ENCODE assay signal across 14 cellular contexts in genomic region chr9:97688654-97689053, GRCh38.
"Had no signal": no experiment of that assay in that cellular context is flagged by ENCODE, and none has a peak within 500 bp of the region (broad histone marks: within the 10 kb centered on the region; RNA-seq: fewer than 3 reads in every experiment).

No MANE protein-coding gene starts in this region.

- H3K9me3 Mint-ChIP-seq: natural killer cell treated with Interleukin-12 subunit alpha and Interleukin-12 subunit beta and Interleukin-15 and Interleukin-18, amount 100 ng/mL, for 72 hours; stimulated activated naive CD8-positive, alpha-beta T cell treated with anti-CD3 and anti-CD28 coated beads, Interleukin-15, Interleukin-2, amounts not matched to agents 100 ng/mL and 50 ng/mL, for 24 hours had no signal

- H3K4me3 Mint-ChIP-seq: natural killer cell treated with Interleukin-12 subunit alpha and Interleukin-12 subunit beta and Interleukin-15 and Interleukin-18, amount 100 ng/mL, for 72 hours; stimulated activated naive CD8-positive, alpha-beta T cell treated with anti-CD3 and anti-CD28 coated beads, Interleukin-15, Interleukin-2, amounts not matched to agents 100 ng/mL and 50 ng/mL, for 24 hours had no signal

- H3K27ac ChIP-seq: left ventricle myocardium inferior, prostate gland, suprapubic skin had no signal

- H3K27ac Mint-ChIP-seq: stimulated activated naive CD8-positive, alpha-beta T cell treated with anti-CD3 and anti-CD28 coated beads, Interleukin-15, Interleukin-2, amounts not matched to agents 100 ng/mL and 50 ng/mL, for 24 hours had no signal

- H3K4me1 ChIP-seq: prostate gland had no signal

- ATAC-seq: activated CD4-positive, CD25-positive, alpha-beta regulatory T cell treated with anti-CD3 and anti-CD28 coated beads, Interleukin-2, amount 50 U/mL, for 24 hours; natural killer cell treated with Interleukin-12 subunit alpha and Interleukin-12 subunit beta and Interleukin-15 and Interleukin-18, amount 100 ng/mL, for 72 hours had no signal

- H3K9me3 ChIP-seq: ascending aorta, left ventricle myocardium inferior, prostate gland, suprapubic skin had no signal

- H3K27me3 Mint-ChIP-seq: natural killer cell treated with Interleukin-12 subunit alpha and Interleukin-12 subunit beta and Interleukin-15 and Interleukin-18, amount 100 ng/mL, for 72 hours; stimulated activated naive CD8-positive, alpha-beta T cell treated with anti-CD3 and anti-CD28 coated beads, Interleukin-15, Interleukin-2, amounts not matched to agents 100 ng/mL and 50 ng/mL, for 24 hours had no signal

- DNase-seq: activated effector memory CD4-positive, alpha-beta T cell treated with anti-CD3 and anti-CD28 coated beads, Interleukin-2, amount 50 U/mL, for 16 hours; activated T-cell treated with anti-CD3 and anti-CD28 coated beads, Interleukin-2, amount 50 U/mL, for 1 hour; dorsolateral prefrontal cortex; left ventricle myocardium inferior; right cardiac atrium; T-helper 9 cell had no signal

- H3K27me3 ChIP-seq: ascending aorta, dorsolateral prefrontal cortex, suprapubic skin had no signal

- H3K4me3 ChIP-seq: ascending aorta, dorsolateral prefrontal cortex, left ventricle myocardium inferior, prostate gland, SK-N-MC, smooth muscle cell, suprapubic skin had no signal
